In genomic region chr11:12440565-12440964, GRCh38 we compare ENCODE assay signal across 2 cellular contexts.
TF ChIP-seq lines count a peak whose summit lies in the region.

No MANE protein-coding gene starts in this region.

TF ChIP-seq in HepG2, 621 proteins besides CTCF, POLR2A, EP300 and RAD21:
- TF ChIP-seq ZNF850 (CRISPR knock-in tag; conservative IDR thresholded peaks at IDR 0.05) (no peak), ZNF543 (CRISPR knock-in tag; IDR thresholded peaks at IDR 0.05) (peak; percentile 100)

TF ChIP-seq in H1, 55 proteins besides CTCF, POLR2A, EP300 and RAD21:
- TF ChIP-seq YY1 (IDR thresholded peaks at IDR 0.05; ENCODE audit: low read depth, low read length) (no peak), CHD1 (IDR thresholded peaks at IDR 0.05; ENCODE audit: low read depth, low read length) (no peak), NRF1 (IDR thresholded peaks at IDR 0.05; ENCODE audit: low read depth, low read length) (no peak), SAP30 (IDR thresholded peaks at IDR 0.05; ENCODE audit: insufficient read depth, insufficient replicate concordance, low read length) (no peak), BCL11A (IDR thresholded peaks at IDR 0.05; ENCODE audit: low read depth in 2 of 2, low read length in 2 of 2) (no peak), ZNF274 (IDR thresholded peaks at IDR 0.05; ENCODE audit: borderline replicate concordance, extremely low read depth, low read length) (no peak), CBX8 (IDR thresholded peaks at IDR 0.05; ENCODE audit: borderline replicate concordance, low read depth, low read length) (no peak), RFX5 (IDR thresholded peaks at IDR 0.05; ENCODE audit: borderline replicate concordance, low read depth, low read length) (no peak)
